ENCODE assay signal across 25 cellular contexts in the genomic region with DNA sequence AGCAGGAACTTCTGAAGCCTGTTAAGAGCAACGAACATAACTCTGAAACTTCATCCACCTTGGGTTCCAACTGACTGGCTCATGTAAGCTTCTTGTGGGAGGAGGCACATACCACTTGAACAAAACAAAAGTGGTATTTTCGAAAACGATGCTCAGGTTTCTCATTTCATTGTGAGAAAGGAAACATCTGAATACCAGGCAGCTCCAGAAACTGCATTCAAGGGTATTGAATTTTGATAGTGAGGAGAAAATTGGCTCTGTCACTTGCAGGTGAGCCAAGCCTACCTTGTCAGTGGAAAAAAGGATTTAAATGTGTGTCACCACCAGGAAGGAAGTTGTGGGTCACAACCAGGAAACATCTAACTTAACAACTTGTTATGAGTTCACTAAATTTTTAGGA.
DNase-seq lines count a peak whose midpoint lies in the region; ATAC-seq lines count a peak whose summit lies in the region.
"Had no signal": no experiment of that assay in that cellular context is flagged by ENCODE, and none has a peak within 500 bp of the region (broad histone marks: within the 10 kb centered on the region; RNA-seq: fewer than 3 reads in every experiment).

No MANE protein-coding gene starts in this region.

- H3K36me3 Mint-ChIP-seq in activated CD4-positive, alpha-beta T cell treated with anti-CD3 and anti-CD28 coated beads, Interleukin-2, amount 10 ng/mL, durations not matched to agents 7 days and 5 days (ENCODE audit: low read depth), result peaks cover 40% of the 10 kb centered on the region
- peaks cover 0 to 31% (median 1%) of the 10 kb centered on the region in 3 donors for H3K36me3 Mint-ChIP-seq in CD8-positive, alpha-beta memory T cell
- H3K36me3 Mint-ChIP-seq in activated CD8-positive, alpha-beta T cell treated with anti-CD3 and anti-CD28 coated beads, Interleukin-2, amount 10 ng/mL, durations not matched to agents 7 days and 5 days (ENCODE audit: low read depth), result peaks cover 37% of the 10 kb centered on the region
- H3K36me3 Mint-ChIP-seq in immature natural killer cell, result peaks cover 4 to 10% (median 5%) of the 10 kb centered on the region in 3 donors
- H3K36me3 Mint-ChIP-seq: mesothelial cell of epicardium had no signal

- no peaks in the 10 kb centered on the region for H3K36me3 ChIP-seq in CD8-positive, alpha-beta memory T cell (ENCODE audit: insufficient read depth, low read length)
- H3K36me3 ChIP-seq: right lobe of liver had no signal

- H3K27ac ChIP-seq in CD8-positive, alpha-beta memory T cell (ENCODE audit: low read depth, low read length), result no peak overlapping the region
- H3K27ac ChIP-seq: A549, foreskin keratinocyte, GM23248, right lobe of liver had no signal

- POLR2A ChIA-PET in activated CD4-positive, alpha-beta T cell treated with anti-CD3 and anti-CD28 coated beads, Interleukin-2, amount 10 ng/mL, durations not matched to agents 7 days and 5 days (lab: Charles Lee), result no interaction called here
- POLR2A ChIA-PET in CD8-positive, alpha-beta memory T cell (lab: Charles Lee), result no interaction called here
- POLR2A ChIA-PET in activated CD8-positive, alpha-beta T cell treated with anti-CD3 and anti-CD28 coated beads, Interleukin-2, amount 10 ng/mL, durations not matched to agents 7 days and 5 days (lab: Charles Lee), result interaction anchor here (0.8 to 1.3 kb wide), 3 partner anchors 70 to 200 kb away, joined by 3 read pairs; no protein-coding TSS in a partner anchor

- H3K4me3 Mint-ChIP-seq in activated CD4-positive, alpha-beta T cell treated with anti-CD3 and anti-CD28 coated beads, Interleukin-2, amount 10 ng/mL, durations not matched to agents 7 days and 5 days, result no peak overlapping the region
- H3K4me3 Mint-ChIP-seq in CD8-positive, alpha-beta memory T cell, result peak overlapping the region in 5 of 7 donors; percentile 11 to 71 (median 40)
- H3K4me3 Mint-ChIP-seq in activated CD8-positive, alpha-beta T cell treated with anti-CD3 and anti-CD28 coated beads, Interleukin-2, amount 10 ng/mL, durations not matched to agents 7 days and 5 days, result peak overlapping the region; percentile 2
- peak overlapping the region; percentile 7 to 68 (median 46) for H3K4me3 Mint-ChIP-seq in immature natural killer cell
- H3K4me3 Mint-ChIP-seq: activated B cell treated with CpG ODN at 0.5 μM for 24 hours, mesothelial cell of epicardium, nephron progenitor cell had no signal

- H3K27me3 ChIP-seq in CD8-positive, alpha-beta memory T cell (ENCODE audit: insufficient read depth, low read length, poor library complexity, severe bottlenecking), result no peaks in the 10 kb centered on the region
- H3K27me3 ChIP-seq: foreskin keratinocyte, right lobe of liver had no signal

- no peak for DNase-seq in activated CD4-positive, alpha-beta T cell treated with anti-CD3 and anti-CD28 coated beads, Interleukin-2, amount 10 ng/mL, durations not matched to agents 7 days and 5 days
- no peak for DNase-seq in activated CD4-positive, alpha-beta T cell treated with anti-CD3 and anti-CD28 coated beads, Interleukin-2, amount 50 U/mL, for 48 hours
- DNase-seq in CD8-positive, alpha-beta memory T cell, result no peak
- DNase-seq in activated CD8-positive, alpha-beta T cell treated with anti-CD3 and anti-CD28 coated beads, Interleukin-2, amount 10 ng/mL, durations not matched to agents 7 days and 5 days, result peak; percentile 32
- DNase-seq in immature natural killer cell (no peak), HuH-7 (ENCODE audit: low spot score) (no peak), NCI-H510A (lab: John Stamatoyannopoulos, UW) (no peak), NCI-H526 treated with DMSO at 0.1 percent for 48 hours (lab: John Stamatoyannopoulos, UW) (no peak)
- DNase-seq: activated B cell treated with CpG ODN at 0.5 μM for 24 hours, activated gamma-delta T cell, erythroblast, foreskin keratinocyte, GM23248, left ventricle myocardium superior, NCI-H1105, NCI-H2081, NCI-H524 treated with DMSO at 0.1 percent for 48 hours, nephron progenitor cell, posterior cingulate gyrus, right lobe of liver, RPMI8226, SK-N-SH, T1000 had no signal

- CTCF ChIA-PET in activated CD4-positive, alpha-beta T cell treated with anti-CD3 and anti-CD28 coated beads, Interleukin-2, amount 10 ng/mL, durations not matched to agents 7 days and 5 days (lab: Charles Lee), result interaction anchor here (0.8 to 2.1 kb wide), 4 partner anchors 13 to 77 kb away, joined by 3 to 8 read pairs (median 4); no protein-coding TSS in a partner anchor
- CTCF ChIA-PET in CD8-positive, alpha-beta memory T cell (lab: Charles Lee), result interaction anchor here (1.6 kb wide), 1 partner anchor 84 kb away, joined by 3 read pairs; no protein-coding TSS in a partner anchor
- CTCF ChIA-PET in activated CD8-positive, alpha-beta T cell treated with anti-CD3 and anti-CD28 coated beads, Interleukin-2, amount 10 ng/mL, durations not matched to agents 7 days and 5 days (lab: Charles Lee), result interaction anchor here (0.7 to 1.7 kb wide), 4 partner anchors 35 to 115 kb away, joined by 3 to 8 read pairs (median 4); no protein-coding TSS in a partner anchor

- H3K4me1 Mint-ChIP-seq in activated CD4-positive, alpha-beta T cell treated with anti-CD3 and anti-CD28 coated beads, Interleukin-2, amount 10 ng/mL, durations not matched to agents 7 days and 5 days, result peaks cover 60% of the 10 kb centered on the region
- H3K4me1 Mint-ChIP-seq in CD8-positive, alpha-beta memory T cell, result peaks cover 31 to 47% (median 41%) of the 10 kb centered on the region in 3 donors
- peaks cover 33% of the 10 kb centered on the region for H3K4me1 Mint-ChIP-seq in activated CD8-positive, alpha-beta T cell treated with anti-CD3 and anti-CD28 coated beads, Interleukin-2, amount 10 ng/mL, durations not matched to agents 7 days and 5 days (ENCODE audit: low read depth)
- peaks cover 34 to 42% of the 10 kb centered on the region in 2 donors for H3K4me1 Mint-ChIP-seq in immature natural killer cell
- H3K4me1 Mint-ChIP-seq: activated B cell treated with CpG ODN at 0.5 μM for 24 hours, mesothelial cell of epicardium had no signal

- H3K4me1 ChIP-seq in CD8-positive, alpha-beta memory T cell (ENCODE audit: insufficient read depth, low read length), result peaks cover 21% of the 10 kb centered on the region
- H3K4me1 ChIP-seq: A549, foreskin keratinocyte, right lobe of liver had no signal

- peak overlapping the region; percentile 42 for H3K27ac Mint-ChIP-seq in activated CD4-positive, alpha-beta T cell treated with anti-CD3 and anti-CD28 coated beads, Interleukin-2, amount 10 ng/mL, durations not matched to agents 7 days and 5 days
- H3K27ac Mint-ChIP-seq in CD8-positive, alpha-beta memory T cell, result peak overlapping the region in 6 of 8 donors; percentile 17 to 84 (median 66)
- peak overlapping the region; percentile 36 for H3K27ac Mint-ChIP-seq in activated CD8-positive, alpha-beta T cell treated with anti-CD3 and anti-CD28 coated beads, Interleukin-2, amount 10 ng/mL, durations not matched to agents 7 days and 5 days
- peak overlapping the region in 3 of 6 donors; percentile 38 to 76 (median 45) for H3K27ac Mint-ChIP-seq in immature natural killer cell
- H3K27ac Mint-ChIP-seq: activated B cell treated with CpG ODN at 0.5 μM for 24 hours, mesothelial cell of epicardium, nephron progenitor cell had no signal

- peaks cover 39% of the 10 kb centered on the region for H3K9me3 Mint-ChIP-seq in activated CD4-positive, alpha-beta T cell treated with anti-CD3 and anti-CD28 coated beads, Interleukin-2, amount 10 ng/mL, durations not matched to agents 7 days and 5 days
- H3K9me3 Mint-ChIP-seq in CD8-positive, alpha-beta memory T cell, result peaks cover 0 to 6% (median 0%) of the 10 kb centered on the region in 5 donors
- H3K9me3 Mint-ChIP-seq in activated CD8-positive, alpha-beta T cell treated with anti-CD3 and anti-CD28 coated beads, Interleukin-2, amount 10 ng/mL, durations not matched to agents 7 days and 5 days (ENCODE audit: insufficient read depth), result peaks cover 32% of the 10 kb centered on the region
- peaks cover 0 to 3% (median 0%) of the 10 kb centered on the region in 6 donors for H3K9me3 Mint-ChIP-seq in immature natural killer cell

- H3K27me3 Mint-ChIP-seq in activated CD4-positive, alpha-beta T cell treated with anti-CD3 and anti-CD28 coated beads, Interleukin-2, amount 10 ng/mL, durations not matched to agents 7 days and 5 days, result no peaks in the 10 kb centered on the region
- no peaks in the 10 kb centered on the region for H3K27me3 Mint-ChIP-seq in CD8-positive, alpha-beta memory T cell
- H3K27me3 Mint-ChIP-seq in activated CD8-positive, alpha-beta T cell treated with anti-CD3 and anti-CD28 coated beads, Interleukin-2, amount 10 ng/mL, durations not matched to agents 7 days and 5 days (ENCODE audit: low read depth), result no peaks in the 10 kb centered on the region
- H3K27me3 Mint-ChIP-seq in immature natural killer cell (ENCODE audit: low read depth in 3 of 3), result peaks cover 0 to 4% (median 2%) of the 10 kb centered on the region in 3 donors
- H3K27me3 Mint-ChIP-seq: activated B cell treated with CpG ODN at 0.5 μM for 24 hours had no signal

- no peaks in the 10 kb centered on the region for H3K9me3 ChIP-seq in CD8-positive, alpha-beta memory T cell (ENCODE audit: low read length)
- H3K9me3 ChIP-seq: A549, right lobe of liver, SK-N-SH had no signal

- no peak overlapping the region for H3K4me3 ChIP-seq in CD8-positive, alpha-beta memory T cell (ENCODE audit: low read length)
- H3K4me3 ChIP-seq: A549, GM23248, right lobe of liver had no signal

- ATAC-seq in activated CD8-positive, alpha-beta T cell treated with anti-CD3 and anti-CD28 coated beads, Interleukin-2, amount 10 ng/mL, durations not matched to agents 7 days and 5 days, result peak; percentile 58
- ATAC-seq: A549, foreskin keratinocyte, left ventricle myocardium superior, right lobe of liver had no signal
